In genomic region chr19:18362934-18363542, GRCh38 we compare ENCODE assay signal across 15 cellular contexts. TPM values are rescaled to one million over a fixed set of nuclear protein-coding genes. Genes with fewer than 3 reads are reported as not detected.
A peak's percentile ranks its signal among the peaks of the same experiment; 100 is the strongest.
DNase-seq lines count a peak whose midpoint lies in the region; ATAC-seq, FAIRE-seq and TF ChIP-seq lines count a peak whose summit lies in the region.
"Had no signal": no experiment of that assay in that cellular context is flagged by ENCODE, and none has a peak within 500 bp of the region (broad histone marks: within the 10 kb centered on the region; RNA-seq: fewer than 3 reads in every experiment).

No MANE protein-coding gene starts in this region.

- no peak overlapping the region for H2AK5ac ChIP-seq in H9 (ENCODE audit: insufficient read length, low read length)

- no peak overlapping the region; the same call in 1 of the 2 replicates for H3K4ac ChIP-seq in H9 (ENCODE audit: low read depth, low read length)

- DNase-seq in H9 (no peak), K562 (ENCODE audit: extremely low read depth in 1 of 4, low spot score in 3 of 4) (peak in 1 of 4 experiments; percentile 5), osteocyte (ENCODE audit: extremely low spot score, unreplicated experiment) (no peak), kidney glomerular epithelial cell (lab: John Stamatoyannopoulos, UW) (no peak), suprapubic skin (ENCODE audit: low spot score in 2 of 2) (no peak), vagina (ENCODE audit: extremely low spot score in 2 of 2) (no peak)
- DNase-seq: EL, NCI-H146, NCI-H446, retina had no signal

- H3K23me2 ChIP-seq in H9 (ENCODE audit: insufficient read length, low read depth, low read length, poor library complexity, severe bottlenecking) = no peaks in the 10 kb centered on the region

- no peaks in the 10 kb centered on the region for H3K79me1 ChIP-seq in H9 (ENCODE audit: insufficient read depth, low read depth, low read length, poor library complexity, severe bottlenecking)

- no peak for TF ChIP-seq RAD21 in K562 (CRISPR knock-in tag; conservative IDR thresholded peaks at IDR 0.05 in 1 of 2, IDR thresholded peaks at IDR 0.05 in 1 of 2)

- H3K27me3 ChIP-seq in H9 (ENCODE audit: insufficient read depth, low read length) = no peaks in the 10 kb centered on the region
- H3K27me3 ChIP-seq in K562 (ENCODE audit: control insufficient read depth in 2 of 2, insufficient read depth in 2 of 2, low read length in 2 of 2) = no peaks in the 10 kb centered on the region
- H3K27me3 ChIP-seq in suprapubic skin = no peaks in the 10 kb centered on the region
- no peaks in the 10 kb centered on the region for H3K27me3 ChIP-seq in vagina

- H3K9me3 ChIP-seq in H9 (ENCODE audit: control insufficient read depth, low read depth, low read length) (no peaks in the 10 kb centered on the region), K562 (replicated peaks; ENCODE audit: control insufficient read depth, insufficient read depth, low read depth, low read length) (no peaks in the 10 kb centered on the region), suprapubic skin (no peaks in the 10 kb centered on the region), vagina (no peaks in the 10 kb centered on the region)

- H3K56ac ChIP-seq in H9 (ENCODE audit: insufficient read length, low read depth, low read length) = no peak overlapping the region

- H2BK120ac ChIP-seq in H9 (ENCODE audit: low read depth, low read length, poor library complexity, severe bottlenecking) = no peak overlapping the region

- POLR2A ChIA-PET in K562 (lab: Yijun Ruan, JAX) = interaction anchor here (0.6 to 13.9 kb wide), 4 partner anchors 10 to 25 kb away, joined by 3 to 207 read pairs (median 4); partner anchors contain the start of gene GDF15

- no peak overlapping the region for H3K14ac ChIP-seq in H9 (ENCODE audit: insufficient read depth, low read length)

- in situ Hi-C loops in K562 (cut with MboI) = no loop called here

- H4K8ac ChIP-seq in H9 (replicated peaks; ENCODE audit: insufficient read length, low read depth, low read length) = no peak overlapping the region

- H3K9me1 ChIP-seq in K562 (ENCODE audit: control insufficient read depth, insufficient read depth, low read length) = no peaks in the 10 kb centered on the region

- H4K20me1 ChIP-seq in H9 (ENCODE audit: control insufficient read depth, insufficient read depth, insufficient read length) = no peaks in the 10 kb centered on the region
- H4K20me1 ChIP-seq in K562 (replicated peaks; ENCODE audit: control insufficient read depth, insufficient read depth, low read length) = no peaks in the 10 kb centered on the region

- TF ChIP-seq CTCF in H9 (conservative IDR thresholded peaks at IDR 0.05) = no peak
- TF ChIP-seq CTCF in K562 (IDR thresholded peaks at IDR 0.05 in 2 of 3, conservative IDR thresholded peaks at IDR 0.05 in 1 of 3; ENCODE audit: insufficient read depth in 2 of 3, low read depth in 1 of 3, low read length in 3 of 3) = no peak
- no peak for TF ChIP-seq CTCF in osteocyte (IDR thresholded peaks at IDR 0.05)
- no peak for TF ChIP-seq CTCF in suprapubic skin (IDR thresholded peaks at IDR 0.05)
- TF ChIP-seq CTCF in vagina (IDR thresholded peaks at IDR 0.05) = no peak

- H3K4me3 Mint-ChIP-seq in H9 (no peak overlapping the region), osteocyte (ENCODE audit: unreplicated experiment) (no peak overlapping the region)

- H4K91ac ChIP-seq in H9 (ENCODE audit: insufficient read length, low read depth, low read length) = no peak overlapping the region

- TF ChIP-seq EP300 in K562 (IDR thresholded peaks at IDR 0.05; ENCODE audit: low read length) (no peak), suprapubic skin (IDR thresholded peaks at IDR 0.05) (no peak)

- H3K9me3 Mint-ChIP-seq in H9 = no peaks in the 10 kb centered on the region; a peak in 1 of 5 replicates
- no peaks in the 10 kb centered on the region for H3K9me3 Mint-ChIP-seq in osteocyte (ENCODE audit: unreplicated experiment)
- H3K9me3 Mint-ChIP-seq: activated naive CD4-positive, alpha-beta T cell treated with anti-CD3 and anti-CD28 coated beads, Interleukin-2, amount 50 U/mL, for 72 hours; IgD-negative memory B cell had no signal

- WGBS in H9 (ENCODE audit: extremely low coverage, insufficient read length, low lambda C conversion rate) = no CpG with 5 or more reads among the region's 17 CpGs
- WGBS in K562 (ENCODE audit: insufficient coverage, low coverage, missing lambda C conversion rate) = 87% methylated on average over 17 of the region's 17 CpGs
- 91% methylated on average over 15 of the region's 17 CpGs for WGBS in suprapubic skin

- no peaks in the 10 kb centered on the region for H3K27me3 Mint-ChIP-seq in H9 (ENCODE audit: low read depth)
- no peaks in the 10 kb centered on the region for H3K27me3 Mint-ChIP-seq in osteocyte (ENCODE audit: unreplicated experiment)
- H3K27me3 Mint-ChIP-seq: IgD-negative memory B cell had no signal

- H3K4me1 ChIP-seq in H9 (ENCODE audit: insufficient read depth, low read length) (0 out of 2 replicates have a peak, but pooled peaks cover 2% of the 10 kb centered on the region), K562 (replicated peaks in 1 of 2; ENCODE audit: control insufficient read depth in 2 of 2, insufficient read depth in 2 of 2, low read length in 2 of 2) (peaks cover 41% of the 10 kb centered on the region in 2 experiments), suprapubic skin (peaks cover 11% of the 10 kb centered on the region), vagina (peaks cover 14% of the 10 kb centered on the region)

- no peak overlapping the region for H3K18ac ChIP-seq in H9 (ENCODE audit: insufficient read length, low read depth, low read length)

- no peak overlapping the region for H2BK15ac ChIP-seq in H9 (ENCODE audit: low read depth, low read length)

- H3K27ac ChIP-seq in H9 (ENCODE audit: insufficient read length, low read depth, low read length) (no peak overlapping the region), K562 (ENCODE audit: extremely low read depth, low read depth, low read length) (peak overlapping the region; percentile 99; the same call in 2 of the 3 replicates), suprapubic skin (no peak overlapping the region), vagina (no peak overlapping the region)

- H2BK20ac ChIP-seq in H9 (ENCODE audit: low read depth, low read length, poor library complexity, severe bottlenecking) = no peak overlapping the region

- H3K4me2 ChIP-seq in H9 (ENCODE audit: insufficient read depth, insufficient read length, low read length) (no peak overlapping the region), K562 (ENCODE audit: insufficient read depth, low read length) (no peak overlapping the region)

- H3K23ac ChIP-seq in H9 (ENCODE audit: insufficient read length, low read depth, low read length) = no peak overlapping the region

- ATAC-seq in K562 = peak; percentile 4; the same call in 1 of the 3 replicates
- ATAC-seq: activated naive CD4-positive, alpha-beta T cell treated with anti-CD3 and anti-CD28 coated beads, Interleukin-2, amount 50 U/mL, for 72 hours had no signal

- CTCF ChIA-PET in K562 (lab: Yijun Ruan, JAX; ENCODE audit: low intra/inter-chr PET ratio) = no interaction called here

- no peak overlapping the region for H4K5ac ChIP-seq in H9 (ENCODE audit: insufficient read length, low read depth, low read length)

- peaks cover 6 to 75% (median 6%) of the 10 kb centered on the region in 3 experiments; a peak in 6 of 7 replicates for H3K36me3 Mint-ChIP-seq in H9 (ENCODE audit: insufficient read depth in 1 of 3, low read depth in 3 of 3)
- peaks cover 27% of the 10 kb centered on the region for H3K36me3 Mint-ChIP-seq in osteocyte (ENCODE audit: unreplicated experiment)

- H3K36me3 ChIP-seq in K562 (ENCODE audit: control insufficient read depth, insufficient read depth, low read length) (peaks cover 77% of the 10 kb centered on the region; the same call in 2 of the 3 replicates), suprapubic skin (peaks cover 11% of the 10 kb centered on the region), vagina (peaks cover 0 to 16% of the 10 kb centered on the region in 2 donors)

- H3K4me3 ChIP-seq in K562 (no peak overlapping the region), suprapubic skin (no peak overlapping the region), vagina (no peak overlapping the region)

- H2BK12ac ChIP-seq in H9 (ENCODE audit: insufficient read length, low read depth, low read length) = no peak overlapping the region

- peaks cover 18 to 24% of the 10 kb centered on the region in 2 experiments for H3K4me1 Mint-ChIP-seq in H9
- peaks cover 27% of the 10 kb centered on the region for H3K4me1 Mint-ChIP-seq in osteocyte (ENCODE audit: unreplicated experiment)

- BruUV-seq in K562 (replicated peaks; lab: Mats Ljungman, UMichigan) = no TSS peak

- no peak for FAIRE-seq in K562 (lab: Jason Lieb, UNC)
- FAIRE-seq: GM12891, keratinocyte had no signal

- intact Hi-C loops in K562 (cut with micrococcal nuclease) = no loop called here
- intact Hi-C loops in vagina (cut with DNase I) = no loop called here

- no peak overlapping the region for H3K9ac ChIP-seq in H9 (ENCODE audit: extremely low read depth, insufficient read length, low read length)
- H3K9ac ChIP-seq in K562 (ENCODE audit: insufficient read depth in 1 of 2, low read depth in 2 of 2, low read length in 2 of 2) = peak overlapping the region; percentile 84 to 86

- no peak overlapping the region for H3T11ph ChIP-seq in H9 (ENCODE audit: low read length)

- H3K27ac Mint-ChIP-seq in H9 (peak overlapping the region; percentile 31 to 95 (median 92); a peak in 4 of 7 replicates), osteocyte (ENCODE audit: unreplicated experiment) (peak overlapping the region; percentile 95)

- H2AFZ ChIP-seq in H9 (ENCODE audit: low read length) (no peak overlapping the region), K562 (ENCODE audit: low read depth, low read length) (no peak overlapping the region)

- H2BK5ac ChIP-seq in H9 (ENCODE audit: insufficient read length, low read length) = no peak overlapping the region

- TF ChIP-seq POLR2A in K562 (conservative IDR thresholded peaks at IDR 0.05) (no peak), suprapubic skin (IDR thresholded peaks at IDR 0.05) (no peak), vagina (IDR thresholded peaks at IDR 0.05) (no peak)

- H3K79me2 ChIP-seq in H9 (ENCODE audit: insufficient read depth, low read length) = no peaks in the 10 kb centered on the region
- peaks cover 10% of the 10 kb centered on the region; the same call in 2 of the 3 replicates for H3K79me2 ChIP-seq in K562 (ENCODE audit: control insufficient read depth, insufficient read depth, low read length)

RNA-seq across cellular contexts. Expression of gene PGPEP1, which starts 22.6 kb away (rescaled TPM):
- total RNA-seq in H9 (2021) (61.4 and 64.8 TPM in 2 replicates), K562 (2014; rRNA removed) (29.5 and 33.8 TPM in 2 replicates), K562 (2014; rRNA removed; fragmentation: Illumina TruSeq; extraction: Trizol) (32.2 and 33.5 TPM in 2 replicates), K562 (2015; rRNA removed; fragmentation: Illumina TruSeq; extraction: Trizol) (37.3 and 38.5 TPM in 2 replicates), K562 (2021) (61.7 and 69.6 TPM in 2 replicates), osteocyte (36.1 and 38.5 TPM in 2 replicates), suprapubic skin (1 to 10 TPM; 4.6 to 8.0 (median 7.6) TPM), vagina (27.5 TPM)
- 44.2 and 152 TPM in 2 replicates for total RNA-seq in K562 (2011; cell fraction: chromatin; rRNA removed; ENCODE audit: low replicate concordance)
- 93.0 and 102 TPM in 2 replicates for total RNA-seq in K562 (2011; cell fraction: nucleolus; rRNA removed)
- 67.2 and 79.3 TPM in 2 replicates for total RNA-seq in K562 (2011; cell fraction: nucleoplasm; rRNA removed)
- polyA plus RNA-seq in K562 (2011; rRNA removed) (37.8 and 43.0 TPM in 2 replicates), K562 (2014; fragmentation: Illumina TruSeq; extraction: Trizol) (36.1 and 36.4 TPM in 2 replicates), K562 (2014; fragmentation: Nextera tagmentation; extraction: Ambion mirVana) (10 to 100 TPM in 1 of 2 experiments, 1 to 10 TPM in 1; 10.0 to 13.4 TPM), K562 (2014; rRNA removed) (32.1 and 33.5 TPM in 2 replicates)
- polyA plus RNA-seq in K562 (2011; cell fraction: cytosol; rRNA removed) = 33.8 and 35.3 TPM in 2 replicates
- polyA plus RNA-seq in K562 (2011; cell fraction: nucleus; rRNA removed) = 40.8 and 54.8 TPM in 2 replicates
- 28.3 and 41.7 TPM in 2 replicates for polyA plus RNA-seq in K562 (2012)
- 49.2 and 73.9 TPM in 2 replicates for polyA minus RNA-seq in K562 (2011; rRNA and poly(A)+ RNA removed)
- 39.5 and 43.2 TPM in 2 replicates for polyA minus RNA-seq in K562 (2011; cell fraction: cytosol; rRNA and poly(A)+ RNA removed)
- 33.0 and 37.7 TPM in 2 replicates for polyA minus RNA-seq in K562 (2011; cell fraction: nucleus; rRNA and poly(A)+ RNA removed)

RNA-seq across cellular contexts. Expression of gene GDF15, which starts 22.9 kb away (rescaled TPM):
- 5.7 and 7.0 TPM in 2 replicates for total RNA-seq in H9 (2021)
- total RNA-seq in K562 (2011; cell fraction: chromatin; rRNA removed; ENCODE audit: low replicate concordance) = 25.1 and 116 TPM in 2 replicates
- total RNA-seq in K562 (2011; cell fraction: nucleolus; rRNA removed) = 214 and 262 TPM in 2 replicates
- 94.6 and 109 TPM in 2 replicates for total RNA-seq in K562 (2011; cell fraction: nucleoplasm; rRNA removed)
- total RNA-seq in K562 (2014; rRNA removed) = 78.0 and 82.4 TPM in 2 replicates
- 7.3 TPM in 2 replicates for total RNA-seq in K562 (2014; rRNA removed; fragmentation: Illumina TruSeq; extraction: Trizol)
- 10.1 and 11.0 TPM in 2 replicates for total RNA-seq in K562 (2015; rRNA removed; fragmentation: Illumina TruSeq; extraction: Trizol)
- 69.8 and 74.5 TPM in 2 replicates for total RNA-seq in K562 (2021)
- polyA plus RNA-seq in K562 (2011; rRNA removed) = 12.5 TPM in 2 replicates
- 31.8 and 127 TPM in 2 replicates for polyA plus RNA-seq in K562 (2011; cell fraction: cytosol; rRNA removed)
- 21.6 and 59.4 TPM in 2 replicates for polyA plus RNA-seq in K562 (2011; cell fraction: nucleus; rRNA removed)
- polyA plus RNA-seq in K562 (2012) = 50.1 and 369 TPM in 2 replicates
- polyA plus RNA-seq in K562 (2014; fragmentation: Illumina TruSeq; extraction: Trizol) = 19.3 and 47.1 TPM in 2 replicates
- polyA plus RNA-seq in K562 (2014; fragmentation: Nextera tagmentation; extraction: Ambion mirVana) = 1 to 10 TPM; 2.3 to 2.9 TPM
- 57.2 and 67.4 TPM in 2 replicates for polyA plus RNA-seq in K562 (2014; rRNA removed)
- 2.4 and 5.6 TPM in 2 replicates for polyA minus RNA-seq in K562 (2011; rRNA and poly(A)+ RNA removed)
- polyA minus RNA-seq in K562 (2011; cell fraction: cytosol; rRNA and poly(A)+ RNA removed) = 31.8 and 32.2 TPM in 2 replicates
- polyA minus RNA-seq in K562 (2011; cell fraction: nucleus; rRNA and poly(A)+ RNA removed) = 18.5 and 24.2 TPM in 2 replicates
- 41.9 and 47.9 TPM in 2 replicates for total RNA-seq in osteocyte
- total RNA-seq in suprapubic skin = under 1 TPM in 3 of 4 donors, not detected in 1; 0.57 to 0.89 (median 0.86) TPM
- 25.5 TPM for total RNA-seq in vagina
- polyA plus RNA-seq: IgD-negative memory B cell had no signal

RNA-seq across cellular contexts. Expression of gene LRRC25, which starts 34.4 kb away (rescaled TPM):
- 0.18 TPM in 1 of 2 replicates, not detected in the other for total RNA-seq in H9 (2021)
- 0.25 TPM in 1 of 2 replicates, not detected in the other for total RNA-seq in K562 (2011; cell fraction: chromatin; rRNA removed; ENCODE audit: low replicate concordance)
- 0.39 and 0.50 TPM in 2 replicates for total RNA-seq in K562 (2011; cell fraction: nucleolus; rRNA removed)
- total RNA-seq in K562 (2011; cell fraction: nucleoplasm; rRNA removed) = 0.22 TPM in 1 of 2 replicates, not detected in the other
- total RNA-seq in K562 (2014; rRNA removed) = 0.18 and 0.29 TPM in 2 replicates
- 0.07 TPM in 1 of 2 replicates, not detected in the other for total RNA-seq in K562 (2014; rRNA removed; fragmentation: Illumina TruSeq; extraction: Trizol)
- total RNA-seq in K562 (2015; rRNA removed; fragmentation: Illumina TruSeq; extraction: Trizol) = 0.30 and 0.36 TPM in 2 replicates
- total RNA-seq in K562 (2021) = 0.09 and 0.22 TPM in 2 replicates
- polyA plus RNA-seq in K562 (2011; rRNA removed) = 0.10 and 0.42 TPM in 2 replicates
- polyA plus RNA-seq in K562 (2011; cell fraction: cytosol; rRNA removed) = 0.31 and 0.41 TPM in 2 replicates
- 0.20 and 0.53 TPM in 2 replicates for polyA plus RNA-seq in K562 (2011; cell fraction: nucleus; rRNA removed)
- 0.33 and 1.1 TPM in 2 replicates for polyA plus RNA-seq in K562 (2012)
- 0.10 and 0.25 TPM in 2 replicates for polyA plus RNA-seq in K562 (2014; fragmentation: Illumina TruSeq; extraction: Trizol)
- polyA plus RNA-seq in K562 (2014; fragmentation: Nextera tagmentation; extraction: Ambion mirVana) = not detected
- 0.08 TPM in 1 of 2 replicates, not detected in the other for polyA plus RNA-seq in K562 (2014; rRNA removed)
- 0.11 and 0.18 TPM in 2 replicates for polyA minus RNA-seq in K562 (2011; rRNA and poly(A)+ RNA removed)
- polyA minus RNA-seq in K562 (2011; cell fraction: cytosol; rRNA and poly(A)+ RNA removed) = 0.57 and 1.1 TPM in 2 replicates
- 0.13 and 0.67 TPM in 2 replicates for polyA minus RNA-seq in K562 (2011; cell fraction: nucleus; rRNA and poly(A)+ RNA removed)
- 0.16 TPM in 1 of 2 replicates, not detected in the other for total RNA-seq in osteocyte
- under 1 TPM in 3 of 4 donors, not detected in 1; 0.59 to 0.79 (median 0.73) TPM for total RNA-seq in suprapubic skin
- total RNA-seq in vagina = 3.9 TPM
- total RNA-seq: activated naive CD4-positive, alpha-beta T cell treated with anti-CD3 and anti-CD28 coated beads, Interleukin-2, amount 50 U/mL, for 72 hours; glomerular endothelial cell had no signal
- polyA plus RNA-seq: keratinocyte had no signal

RNA-seq across cellular contexts. Expression of gene LSM4, which starts 40.2 kb away (rescaled TPM):
- total RNA-seq in H9 (2021) (342 and 344 TPM in 2 replicates), K562 (2014; rRNA removed) (763 and 822 TPM in 2 replicates), K562 (2014; rRNA removed; fragmentation: Illumina TruSeq; extraction: Trizol) (202 and 208 TPM in 2 replicates), K562 (2015; rRNA removed; fragmentation: Illumina TruSeq; extraction: Trizol) (273 and 275 TPM in 2 replicates), K562 (2021) (362 and 385 TPM in 2 replicates), osteocyte (92.1 and 98.1 TPM in 2 replicates), suprapubic skin (100 to 1,000 TPM in 2 of 4 donors, 10 to 100 TPM in 2; 53.1 to 115 (median 103) TPM), vagina (54.3 TPM)
- 34.5 and 96.0 TPM in 2 replicates for total RNA-seq in K562 (2011; cell fraction: chromatin; rRNA removed; ENCODE audit: low replicate concordance)
- 110 and 120 TPM in 2 replicates for total RNA-seq in K562 (2011; cell fraction: nucleolus; rRNA removed)
- total RNA-seq in K562 (2011; cell fraction: nucleoplasm; rRNA removed) = 70.1 and 74.1 TPM in 2 replicates
- polyA plus RNA-seq in K562 (2011; rRNA removed) (188 and 201 TPM in 2 replicates), K562 (2014; fragmentation: Illumina TruSeq; extraction: Trizol) (126 and 203 TPM in 2 replicates), K562 (2014; fragmentation: Nextera tagmentation; extraction: Ambion mirVana) (10 to 100 TPM; 11.9 to 29.7 TPM), K562 (2014; rRNA removed) (674 and 746 TPM in 2 replicates)
- 294 and 432 TPM in 2 replicates for polyA plus RNA-seq in K562 (2011; cell fraction: cytosol; rRNA removed)
- polyA plus RNA-seq in K562 (2011; cell fraction: nucleus; rRNA removed) = 206 and 249 TPM in 2 replicates
- 245 and 279 TPM in 2 replicates for polyA plus RNA-seq in K562 (2012)
- polyA minus RNA-seq in K562 (2011; rRNA and poly(A)+ RNA removed) = 38.4 and 39.9 TPM in 2 replicates
- polyA minus RNA-seq in K562 (2011; cell fraction: cytosol; rRNA and poly(A)+ RNA removed) = 64.5 and 67.5 TPM in 2 replicates
- polyA minus RNA-seq in K562 (2011; cell fraction: nucleus; rRNA and poly(A)+ RNA removed) = 48.1 and 57.9 TPM in 2 replicates

RNA-seq across cellular contexts. Expression of gene SSBP4, which starts 56.2 kb away (rescaled TPM):
- total RNA-seq in H9 (2021) = 46.1 and 50.0 TPM in 2 replicates
- 28.5 and 141 TPM in 2 replicates for total RNA-seq in K562 (2011; cell fraction: chromatin; rRNA removed; ENCODE audit: low replicate concordance)
- total RNA-seq in K562 (2011; cell fraction: nucleolus; rRNA removed) = 209 and 228 TPM in 2 replicates
- 68.6 and 76.2 TPM in 2 replicates for total RNA-seq in K562 (2011; cell fraction: nucleoplasm; rRNA removed)
- 125 and 188 TPM in 2 replicates for total RNA-seq in K562 (2014; rRNA removed)
- total RNA-seq in K562 (2014; rRNA removed; fragmentation: Illumina TruSeq; extraction: Trizol) = 21.2 and 21.4 TPM in 2 replicates
- 72.3 and 76.3 TPM in 2 replicates for total RNA-seq in K562 (2015; rRNA removed; fragmentation: Illumina TruSeq; extraction: Trizol)
- 189 TPM in 2 replicates for total RNA-seq in K562 (2021)
- 20.1 and 25.9 TPM in 2 replicates for polyA plus RNA-seq in K562 (2011; rRNA removed)
- polyA plus RNA-seq in K562 (2011; cell fraction: cytosol; rRNA removed) = 25.4 and 118 TPM in 2 replicates
- polyA plus RNA-seq in K562 (2011; cell fraction: nucleus; rRNA removed) = 134 and 296 TPM in 2 replicates
- 81.3 and 110 TPM in 2 replicates for polyA plus RNA-seq in K562 (2012)
- polyA plus RNA-seq in K562 (2014; fragmentation: Illumina TruSeq; extraction: Trizol) = 39.0 and 114 TPM in 2 replicates
- 1 to 10 TPM; 1.1 to 1.9 TPM for polyA plus RNA-seq in K562 (2014; fragmentation: Nextera tagmentation; extraction: Ambion mirVana)
- polyA plus RNA-seq in K562 (2014; rRNA removed) = 119 and 133 TPM in 2 replicates
- polyA minus RNA-seq in K562 (2011; rRNA and poly(A)+ RNA removed) = 3.6 and 7.0 TPM in 2 replicates
- polyA minus RNA-seq in K562 (2011; cell fraction: cytosol; rRNA and poly(A)+ RNA removed) = 37.3 and 43.8 TPM in 2 replicates
- polyA minus RNA-seq in K562 (2011; cell fraction: nucleus; rRNA and poly(A)+ RNA removed) = 85.0 and 105 TPM in 2 replicates
- total RNA-seq in osteocyte = 82.9 and 102 TPM in 2 replicates
- 10 to 100 TPM; 18.1 to 30.5 (median 27.4) TPM for total RNA-seq in suprapubic skin
- 72.7 TPM for total RNA-seq in vagina
